ENCODE assay signal across 2 cellular contexts in the genomic region with DNA sequence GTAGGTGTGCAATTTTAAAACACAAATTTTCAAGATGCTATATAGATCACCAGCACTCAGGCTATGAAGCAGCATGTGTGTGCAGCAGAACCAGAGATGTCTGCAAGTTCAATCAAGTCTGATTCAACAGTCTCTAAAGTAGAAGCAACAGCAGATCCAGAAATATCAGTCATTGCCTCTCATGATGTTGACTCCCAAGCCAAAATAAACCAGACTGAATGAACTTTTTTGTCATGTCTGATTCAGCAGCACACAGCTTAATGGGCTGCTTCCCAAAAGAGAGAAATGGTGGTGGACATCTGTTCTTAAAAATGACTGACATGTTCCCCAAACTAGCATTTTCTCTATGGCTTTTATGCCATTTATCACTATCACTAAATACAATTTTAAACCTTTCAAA.
TF ChIP-seq lines count a peak whose summit lies in the region.

No MANE protein-coding gene starts in this region.

TF ChIP-seq in IMR-90, 13 proteins besides CTCF, POLR2A, EP300 and RAD21:
- no peak for TF ChIP-seq CHD1 (IDR thresholded peaks at IDR 0.05; ENCODE audit: low read depth, low read length)
- TF ChIP-seq NFE2L2 (IDR thresholded peaks at IDR 0.05; ENCODE audit: low read depth, low read length): no peak
- no peak for TF ChIP-seq MAZ (IDR thresholded peaks at IDR 0.05; ENCODE audit: borderline replicate concordance, low read depth, low read length)
- TF ChIP-seq, protein P1, sequence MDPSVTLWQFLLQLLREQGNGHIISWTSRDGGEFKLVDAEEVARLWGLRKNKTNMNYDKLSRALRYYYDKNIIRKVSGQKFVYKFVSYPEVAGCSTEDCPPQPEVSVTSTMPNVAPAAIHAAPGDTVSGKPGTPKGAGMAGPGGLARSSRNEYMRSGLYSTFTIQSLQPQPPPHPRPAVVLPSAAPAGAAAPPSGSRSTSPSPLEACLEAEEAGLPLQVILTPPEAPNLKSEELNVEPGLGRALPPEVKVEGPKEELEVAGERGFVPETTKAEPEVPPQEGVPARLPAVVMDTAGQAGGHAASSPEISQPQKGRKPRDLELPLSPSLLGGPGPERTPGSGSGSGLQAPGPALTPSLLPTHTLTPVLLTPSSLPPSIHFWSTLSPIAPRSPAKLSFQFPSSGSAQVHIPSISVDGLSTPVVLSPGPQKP (IDR thresholded peaks at IDR 0.05; ENCODE audit: borderline replicate concordance, low read depth, low read length): no peak
- TF ChIP-seq MAFK (IDR thresholded peaks at IDR 0.05; ENCODE audit: low read depth, low read length): no peak
- TF ChIP-seq CEBPB (IDR thresholded peaks at IDR 0.05; ENCODE audit: low read depth, low read length): no peak
- no peak for TF ChIP-seq FOS (IDR thresholded peaks at IDR 0.05; ENCODE audit: low read depth, low read length)
- TF ChIP-seq, protein P2, sequence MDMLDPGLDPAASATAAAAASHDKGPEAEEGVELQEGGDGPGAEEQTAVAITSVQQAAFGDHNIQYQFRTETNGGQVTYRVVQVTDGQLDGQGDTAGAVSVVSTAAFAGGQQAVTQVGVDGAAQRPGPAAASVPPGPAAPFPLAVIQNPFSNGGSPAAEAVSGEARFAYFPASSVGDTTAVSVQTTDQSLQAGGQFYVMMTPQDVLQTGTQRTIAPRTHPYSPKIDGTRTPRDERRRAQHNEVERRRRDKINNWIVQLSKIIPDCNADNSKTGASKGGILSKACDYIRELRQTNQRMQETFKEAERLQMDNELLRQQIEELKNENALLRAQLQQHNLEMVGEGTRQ (IDR thresholded peaks at IDR 0.05; ENCODE audit: low read depth, low read length): no peak
- TF ChIP-seq RFX5 (IDR thresholded peaks at IDR 0.05; ENCODE audit: low read depth, low read length): no peak
- TF ChIP-seq RCOR1 (IDR thresholded peaks at IDR 0.05; ENCODE audit: insufficient replicate concordance, low read length): no peak
- TF ChIP-seq MXI1 (IDR thresholded peaks at IDR 0.05; ENCODE audit: borderline replicate concordance, low read depth, low read length): no peak

TF ChIP-seq in HepG2, 621 proteins besides CTCF, POLR2A, EP300 and RAD21:
- no peak for TF ChIP-seq HMG20B (CRISPR knock-in tag; conservative IDR thresholded peaks at IDR 0.05)
- TF ChIP-seq, protein P3, sequence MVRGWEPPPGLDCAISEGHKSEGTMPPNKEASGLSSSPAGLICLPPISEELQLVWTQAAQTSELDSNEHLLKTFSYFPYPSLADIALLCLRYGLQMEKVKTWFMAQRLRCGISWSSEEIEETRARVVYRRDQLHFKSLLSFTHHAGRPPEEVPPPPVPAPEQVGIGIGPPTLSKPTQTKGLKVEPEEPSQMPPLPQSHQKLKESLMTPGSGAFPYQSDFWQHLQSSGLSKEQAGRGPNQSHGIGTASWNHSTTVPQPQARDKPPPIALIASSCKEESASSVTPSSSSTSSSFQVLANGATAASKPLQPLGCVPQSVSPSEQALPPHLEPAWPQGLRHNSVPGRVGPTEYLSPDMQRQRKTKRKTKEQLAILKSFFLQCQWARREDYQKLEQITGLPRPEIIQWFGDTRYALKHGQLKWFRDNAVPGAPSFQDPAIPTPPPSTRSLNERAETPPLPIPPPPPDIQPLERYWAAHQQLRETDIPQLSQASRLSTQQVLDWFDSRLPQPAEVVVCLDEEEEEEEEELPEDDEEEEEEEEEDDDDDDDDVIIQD (CRISPR knock-in tag; IDR thresholded peaks at IDR 0.05; ENCODE audit: low read depth): no peak
- TF ChIP-seq PTBP1 (IDR thresholded peaks at IDR 0.05; ENCODE audit: low read depth, low read length, poor library complexity, severe bottlenecking): no peak
- TF ChIP-seq PCBP2 (optimal IDR thresholded peaks at IDR 0.05; ENCODE audit: low read depth, low read length, poor library complexity, severe bottlenecking): no peak
- no peak for TF ChIP-seq ZNF138 (CRISPR knock-in tag; IDR thresholded peaks at IDR 0.05; ENCODE audit: low read depth)
- no peak for TF ChIP-seq CC2D1A (CRISPR knock-in tag; IDR thresholded peaks at IDR 0.05)
- TF ChIP-seq, protein P4, sequence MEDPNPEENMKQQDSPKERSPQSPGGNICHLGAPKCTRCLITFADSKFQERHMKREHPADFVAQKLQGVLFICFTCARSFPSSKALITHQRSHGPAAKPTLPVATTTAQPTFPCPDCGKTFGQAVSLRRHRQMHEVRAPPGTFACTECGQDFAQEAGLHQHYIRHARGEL (CRISPR knock-in tag; IDR thresholded peaks at IDR 0.05): no peak
- no peak for TF ChIP-seq NR3C1 (CRISPR knock-in tag; IDR thresholded peaks at IDR 0.05)
- TF ChIP-seq PATZ1 (CRISPR knock-in tag; IDR thresholded peaks at IDR 0.05): no peak
- no peak for TF ChIP-seq NCOA5 (CRISPR knock-in tag; IDR thresholded peaks at IDR 0.05)
- TF ChIP-seq, protein P5, sequence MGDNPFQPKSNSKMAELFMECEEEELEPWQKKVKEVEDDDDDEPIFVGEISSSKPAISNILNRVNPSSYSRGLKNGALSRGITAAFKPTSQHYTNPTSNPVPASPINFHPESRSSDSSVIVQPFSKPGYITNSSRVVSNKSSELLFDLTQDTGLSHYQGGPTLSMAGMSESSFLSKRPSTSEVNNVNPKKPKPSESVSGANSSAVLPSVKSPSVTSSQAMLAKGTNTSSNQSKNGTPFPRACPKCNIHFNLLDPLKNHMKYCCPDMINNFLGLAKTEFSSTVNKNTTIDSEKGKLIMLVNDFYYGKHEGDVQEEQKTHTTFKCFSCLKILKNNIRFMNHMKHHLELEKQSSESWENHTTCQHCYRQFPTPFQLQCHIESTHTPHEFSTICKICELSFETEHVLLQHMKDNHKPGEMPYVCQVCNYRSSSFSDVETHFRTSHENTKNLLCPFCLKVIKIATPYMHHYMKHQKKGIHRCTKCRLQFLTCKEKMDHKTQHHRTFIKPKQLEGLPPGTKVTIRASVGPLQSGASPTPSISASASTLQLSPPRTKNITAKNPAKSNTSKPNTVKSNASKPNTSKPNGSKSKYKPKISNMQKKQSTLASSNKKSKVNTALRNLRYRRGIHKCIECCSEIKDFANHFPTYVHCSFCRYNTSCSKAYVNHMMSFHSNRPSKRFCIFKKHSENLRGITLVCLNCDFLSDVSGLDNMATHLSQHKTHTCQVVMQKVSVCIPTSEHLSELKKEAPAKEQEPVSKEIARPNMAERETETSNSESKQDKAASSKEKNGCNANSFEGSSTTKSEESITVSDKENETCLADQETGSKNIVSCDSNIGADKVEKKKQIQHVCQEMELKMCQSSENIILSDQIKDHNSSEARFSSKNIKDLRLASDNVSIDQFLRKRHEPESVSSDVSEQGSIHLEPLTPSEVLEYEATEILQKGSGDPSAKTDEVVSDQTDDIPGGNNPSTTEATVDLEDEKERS (CRISPR knock-in tag; IDR thresholded peaks at IDR 0.05): no peak
- TF ChIP-seq ZNF101 (CRISPR knock-in tag; IDR thresholded peaks at IDR 0.05; ENCODE audit: borderline replicate concordance, low read depth): no peak
- TF ChIP-seq SAFB2 (CRISPR knock-in tag; IDR thresholded peaks at IDR 0.05; ENCODE audit: borderline replicate concordance, low read depth): no peak
- no peak for TF ChIP-seq CREB1 (IDR thresholded peaks at IDR 0.05)
- no peak for TF ChIP-seq CREB1 (CRISPR knock-in tag; IDR thresholded peaks at IDR 0.05)
- no peak for TF ChIP-seq LCORL (IDR thresholded peaks at IDR 0.05)
- TF ChIP-seq LCORL (CRISPR knock-in tag; IDR thresholded peaks at IDR 0.05): no peak
- TF ChIP-seq MYC (CRISPR knock-in tag; IDR thresholded peaks at IDR 0.05; ENCODE audit: borderline replicate concordance): no peak
- TF ChIP-seq SRSF1 (optimal IDR thresholded peaks at IDR 0.05; ENCODE audit: low read depth, low read length): no peak
- TF ChIP-seq HCFC1 (IDR thresholded peaks at IDR 0.05; ENCODE audit: low read depth, low read length): no peak
